27 cellular contexts compared by ENCODE assay signal in the genomic region with DNA sequence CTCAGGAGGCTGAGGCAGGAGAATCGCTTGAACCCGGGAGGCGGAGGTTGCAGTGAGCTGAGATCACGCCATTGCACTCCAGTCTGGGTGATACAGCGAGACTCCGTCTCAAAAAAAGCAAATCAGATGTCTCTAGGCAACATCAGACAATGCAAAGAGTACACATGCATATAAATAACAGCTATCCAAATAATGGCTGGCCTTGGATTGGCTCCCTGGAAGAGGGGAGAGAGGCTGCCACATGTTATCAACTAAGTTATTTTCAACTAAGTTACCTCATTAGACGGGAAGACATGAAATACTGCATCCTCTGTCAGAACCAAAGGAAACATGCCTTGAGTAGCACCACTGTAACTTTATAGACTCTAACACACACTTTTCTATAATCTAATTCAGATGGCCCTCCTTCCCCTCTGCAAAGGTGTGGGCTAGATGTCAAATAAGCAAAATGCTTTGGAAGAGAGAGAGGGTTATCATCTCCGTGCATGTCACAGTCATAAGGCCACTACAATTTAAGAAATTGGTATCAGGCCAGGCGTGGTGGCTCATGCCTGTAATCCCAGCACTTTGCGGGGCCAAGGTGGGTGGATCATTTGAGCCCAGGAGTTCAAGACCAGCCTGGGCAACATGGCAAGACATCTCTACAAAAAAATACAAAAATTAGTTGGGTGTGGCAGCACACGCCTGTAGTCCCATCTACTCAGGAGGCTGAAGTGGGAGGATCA.
"Had no signal": no experiment of that assay in that cellular context is flagged by ENCODE, and none has a peak within 500 bp of the region (broad histone marks: within the 10 kb centered on the region; RNA-seq: fewer than 3 reads in every experiment).

No MANE protein-coding gene starts in this region.

- H3K36me3 ChIP-seq: adrenal gland, ascending aorta, brain microvascular endothelial cell, left lung, thoracic aorta, upper lobe of right lung had no signal

- H3K9me3 Mint-ChIP-seq: activated B cell treated with CpG ODN at 0.5 μM for 24 hours; activated naive CD4-positive, alpha-beta T cell treated with anti-CD3 and anti-CD28 coated beads, Interleukin-2, amount 10 ng/mL, durations not matched to agents 7 days and 5 days; immature natural killer cell; neural crest cell; T-helper 1 cell treated with Interleukin-12 subunit alpha and Interleukin-12 subunit beta and Interleukin-4 antibody, amounts not matched to agents 30 μg/mL and 1 μg/mL, for 36 hours had no signal

- H3K27me3 Mint-ChIP-seq: activated B cell treated with CpG ODN at 0.5 μM for 24 hours; activated CD4-positive, alpha-beta T cell treated with anti-CD3 and anti-CD28 coated beads for 36 hours; activated naive CD4-positive, alpha-beta T cell treated with anti-CD3 and anti-CD28 coated beads, Interleukin-2, amount 10 ng/mL, durations not matched to agents 7 days and 5 days had no signal

- H3K4me1 ChIP-seq: left lung had no signal

- H3K79me2 ChIP-seq: hepatocyte had no signal

- H3K4me3 Mint-ChIP-seq: activated B cell treated with CpG ODN at 0.5 μM for 24 hours; activated CD4-positive, alpha-beta T cell treated with anti-CD3 and anti-CD28 coated beads for 36 hours; immature natural killer cell; neural crest cell; T-helper 1 cell treated with Interleukin-12 subunit alpha and Interleukin-12 subunit beta and Interleukin-4 antibody, amounts not matched to agents 30 μg/mL and 1 μg/mL, for 36 hours had no signal

- H3K27me3 ChIP-seq: adrenal gland, ascending aorta, brain microvascular endothelial cell, foreskin keratinocyte, hepatocyte, left lung, spleen, upper lobe of right lung had no signal

- ATAC-seq: activated CD4-positive, alpha-beta T cell treated with anti-CD3 and anti-CD28 coated beads for 36 hours; foreskin keratinocyte; left lung; upper lobe of right lung had no signal

- H3K9me3 ChIP-seq: adrenal gland, ascending aorta, left lung, spleen, thoracic aorta, upper lobe of right lung had no signal

- H3K4me3 ChIP-seq: adrenal gland, ascending aorta, hepatocyte, left lung, spleen, thoracic aorta, upper lobe of right lung had no signal

- H2AFZ ChIP-seq: hepatocyte had no signal

- H3K27ac ChIP-seq: ascending aorta, brain microvascular endothelial cell, foreskin keratinocyte, hepatocyte, left lung, thoracic aorta, upper lobe of right lung had no signal

- H3K4me2 ChIP-seq: hepatocyte had no signal

- H3K27ac Mint-ChIP-seq: activated B cell treated with CpG ODN at 0.5 μM for 24 hours, immature natural killer cell had no signal

- DNase-seq: activated B cell treated with CpG ODN at 0.5 μM for 24 hours; activated CD4-positive, alpha-beta T cell treated with anti-CD3 and anti-CD28 coated beads for 36 hours; activated CD4-positive, alpha-beta T cell treated with anti-CD3 and anti-CD28 coated beads, Interleukin-2, amount 50 U/mL, for 4 hours; activated effector memory CD4-positive, alpha-beta T cell treated with anti-CD3 and anti-CD28 coated beads, Interleukin-2, amount 50 U/mL, for 16 hours; activated naive CD4-positive, alpha-beta T cell treated with anti-CD3 and anti-CD28 coated beads, Interleukin-2, amount 10 ng/mL, durations not matched to agents 7 days and 5 days; activated T-cell treated with anti-CD3 and anti-CD28 coated beads, Interleukin-2, amount 50 U/mL, for 48 hours; adrenal gland; brain microvascular endothelial cell; central memory CD4-positive, alpha-beta T cell; dermis blood vessel endothelial cell; effector memory CD4-positive, alpha-beta T cell; foreskin keratinocyte; immature natural killer cell; left lung; mammary epithelial cell; midbrain; occipital lobe; posterior cingulate gyrus; spleen; stimulated activated CD4-positive, alpha-beta T cell treated with anti-CD3 and anti-CD28 coated beads, Interleukin-4, amount 100 ng/mL, for 1 hour; stimulated activated naive CD4-positive, alpha-beta T cell treated with Interleukin-2 at 50 U/mL for 16 hours; upper lobe of right lung had no signal
